ENCODE assay signal across 18 cellular contexts in genomic region chr22:27650572-27650971, GRCh38.
"Had no signal": no experiment of that assay in that cellular context is flagged by ENCODE, and none has a peak within 500 bp of the region (broad histone marks: within the 10 kb centered on the region; RNA-seq: fewer than 3 reads in every experiment).

No MANE protein-coding gene starts in this region.

- DNase-seq: effector memory CD4-positive, alpha-beta T cell; glutamatergic neuron; kidney; left cardiac atrium; mammary epithelial cell; naive thymus-derived CD8-positive, alpha-beta T cell; right lobe of liver; small intestine; stimulated activated CD4-positive, alpha-beta T cell treated with anti-CD3 and anti-CD28 coated beads, Interleukin-4, amount 100 ng/mL, for 24 hours; upper lobe of right lung had no signal

- H3K27me3 ChIP-seq: esophagus muscularis mucosa, gastroesophageal sphincter, hepatocyte, ovary, right lobe of liver, tibial nerve, upper lobe of right lung had no signal

- H3K27ac ChIP-seq: epithelial cell of prostate, hepatocyte, ovary, right lobe of liver, tibial nerve, upper lobe of right lung had no signal

- H3K4me1 ChIP-seq: upper lobe of right lung had no signal

- H3K4me3 ChIP-seq: esophagus muscularis mucosa, gastroesophageal sphincter, hepatocyte, ovary, right lobe of liver, tibial nerve, upper lobe of right lung had no signal

- H3K36me3 ChIP-seq: esophagus muscularis mucosa, gastroesophageal sphincter, ovary, right lobe of liver, tibial nerve, upper lobe of right lung had no signal

- FAIRE-seq: bronchial epithelial cell, kidney, small intestine had no signal

- ATAC-seq: gastroesophageal sphincter; naive thymus-derived CD8-positive, alpha-beta T cell; right lobe of liver; stimulated activated memory B cell treated with anti-CD40 and anti-IgM and Interleukin-4, amounts not matched to agents 10 μg/mL and 1 μg/mL and 100 μg/mL, for 72 hours; upper lobe of right lung had no signal

- H3K9me3 ChIP-seq: esophagus muscularis mucosa, gastroesophageal sphincter, ovary, right lobe of liver, tibial nerve, upper lobe of right lung had no signal
